ENCODE assay signal across 33 cellular contexts in genomic region chr17:17466511-17466910, GRCh38.
"Had no signal": no experiment of that assay in that cellular context is flagged by ENCODE, and none has a peak within 500 bp of the region (broad histone marks: within the 10 kb centered on the region; RNA-seq: fewer than 3 reads in every experiment).

No MANE protein-coding gene starts in this region.

- DNase-seq: activated CD4-positive, alpha-beta memory T cell treated with anti-CD3 and anti-CD28 coated beads, Interleukin-2, amount 10 ng/mL, durations not matched to agents 7 days and 5 days; activated CD4-positive, alpha-beta T cell treated with anti-CD3 and anti-CD28 coated beads for 1 hour; activated CD4-positive, alpha-beta T cell treated with anti-CD3 and anti-CD28 coated beads, Interleukin-2, amount 10 ng/mL, durations not matched to agents 7 days and 5 days; activated CD8-positive, alpha-beta memory T cell treated with anti-CD3 and anti-CD28 coated beads, Interleukin-2, amount 50 U/mL, for 48 hours; activated gamma-delta T cell treated with Interleukin-2 at 50 U/mL for 16 hours; activated naive CD4-positive, alpha-beta T cell treated with anti-CD3 and anti-CD28 coated beads, Interleukin-2, amount 50 U/mL, for 16 hours; activated T-cell treated with anti-CD3 and anti-CD28 coated beads, Interleukin-2, amount 50 U/mL, for 4 hours; amniotic stem cell; central memory CD4-positive, alpha-beta T cell; dermis blood vessel endothelial cell; effector memory CD4-positive, alpha-beta T cell; islet precursor cell; left ventricle myocardium inferior; mesendoderm; pancreas; psoas muscle; stimulated activated CD4-positive, alpha-beta T cell treated with anti-CD3 and anti-CD28 coated beads, Interleukin-1b, Interleukin-23, amount 100 ng/mL, for 48 hours; stimulated activated CD4-positive, alpha-beta T cell treated with anti-CD3 and anti-CD28 coated beads, Interleukin-4, amount 100 ng/mL, for 4 hours; stimulated activated CD8-positive, alpha-beta memory T cell treated with anti-CD3 and anti-CD28 coated beads, Interleukin-4, amount 100 ng/mL, for 48 hours; stimulated activated naive CD8-positive, alpha-beta T cell treated with anti-CD3 and anti-CD28 coated beads, Interleukin-15, amount 100 ng/mL, for 72 hours; T1000; tibial artery; upper lobe of right lung had no signal

- H3K27ac ChIP-seq: breast epithelium, left ventricle myocardium inferior, pancreas, psoas muscle, right atrium auricular region, tibial artery, upper lobe of right lung had no signal

- H3K4me3 ChIP-seq: breast epithelium, hepatocyte, left ventricle myocardium inferior, lung, pancreas, psoas muscle, right atrium auricular region, smooth muscle cell, tibial artery, upper lobe of right lung had no signal

- H3K9me3 ChIP-seq: breast epithelium, left ventricle myocardium inferior, pancreas, psoas muscle, right atrium auricular region, tibial artery, upper lobe of right lung had no signal

- H3K27me3 ChIP-seq: breast epithelium, pancreas, right atrium auricular region had no signal

- H3K27ac Mint-ChIP-seq: activated CD4-positive, alpha-beta memory T cell treated with anti-CD3 and anti-CD28 coated beads, Interleukin-2, amount 10 ng/mL, durations not matched to agents 7 days and 5 days; activated CD4-positive, alpha-beta T cell treated with anti-CD3 and anti-CD28 coated beads, Interleukin-2, amount 10 ng/mL, durations not matched to agents 7 days and 5 days; activated T-helper 17 cell treated with anti-CD3 and anti-CD28 coated beads, Interleukin-2, amount 50 U/mL, for 72 hours; natural killer cell treated with Interleukin-12 subunit alpha and Interleukin-12 subunit beta and Interleukin-15 and Interleukin-18, amount 100 ng/mL, for 72 hours; stimulated activated memory B cell treated with anti-CD40 and anti-IgM and Interleukin-4, amounts not matched to agents 10 μg/mL and 1 μg/mL and 100 μg/mL, for 72 hours; stimulated activated naive CD8-positive, alpha-beta T cell treated with anti-CD3 and anti-CD28 coated beads, Interleukin-15, amount 100 ng/mL, for 72 hours; T-helper 1 cell treated with Interleukin-12 subunit alpha and Interleukin-12 subunit beta and Interleukin-4 antibody, amounts not matched to agents 30 μg/mL and 1 μg/mL, for 36 hours; WTC11 had no signal

- H3K4me1 ChIP-seq: breast epithelium, psoas muscle, right atrium auricular region, tibial artery, upper lobe of right lung had no signal

- H3K4me3 Mint-ChIP-seq: activated CD4-positive, alpha-beta memory T cell treated with anti-CD3 and anti-CD28 coated beads, Interleukin-2, amount 10 ng/mL, durations not matched to agents 7 days and 5 days; activated CD4-positive, alpha-beta T cell treated with anti-CD3 and anti-CD28 coated beads, Interleukin-2, amount 10 ng/mL, durations not matched to agents 7 days and 5 days; activated T-cell treated with anti-CD3 and anti-CD28 coated beads, Interleukin-2, amount 50 U/mL, for 4 hours; activated T-helper 17 cell treated with anti-CD3 and anti-CD28 coated beads, Interleukin-2, amount 50 U/mL, for 72 hours; natural killer cell treated with Interleukin-12 subunit alpha and Interleukin-12 subunit beta and Interleukin-15 and Interleukin-18, amount 100 ng/mL, for 72 hours; stimulated activated memory B cell treated with anti-CD40 and anti-IgM and Interleukin-4, amounts not matched to agents 10 μg/mL and 1 μg/mL and 100 μg/mL, for 72 hours; stimulated activated naive CD8-positive, alpha-beta T cell treated with anti-CD3 and anti-CD28 coated beads, Interleukin-15, amount 100 ng/mL, for 72 hours; T-helper 1 cell treated with Interleukin-12 subunit alpha and Interleukin-12 subunit beta and Interleukin-4 antibody, amounts not matched to agents 30 μg/mL and 1 μg/mL, for 36 hours; WTC11 had no signal

- H3K9me3 Mint-ChIP-seq: activated CD4-positive, alpha-beta memory T cell treated with anti-CD3 and anti-CD28 coated beads, Interleukin-2, amount 10 ng/mL, durations not matched to agents 7 days and 5 days; activated CD4-positive, alpha-beta T cell treated with anti-CD3 and anti-CD28 coated beads, Interleukin-2, amount 10 ng/mL, durations not matched to agents 7 days and 5 days; activated T-cell treated with anti-CD3 and anti-CD28 coated beads, Interleukin-2, amount 50 U/mL, for 4 hours; activated T-helper 17 cell treated with anti-CD3 and anti-CD28 coated beads, Interleukin-2, amount 50 U/mL, for 72 hours; natural killer cell treated with Interleukin-12 subunit alpha and Interleukin-12 subunit beta and Interleukin-15 and Interleukin-18, amount 100 ng/mL, for 72 hours; stimulated activated naive CD8-positive, alpha-beta T cell treated with anti-CD3 and anti-CD28 coated beads, Interleukin-15, amount 100 ng/mL, for 72 hours; T-helper 1 cell treated with Interleukin-12 subunit alpha and Interleukin-12 subunit beta and Interleukin-4 antibody, amounts not matched to agents 30 μg/mL and 1 μg/mL, for 36 hours; WTC11 had no signal

- H3K36me3 Mint-ChIP-seq: natural killer cell treated with Interleukin-12 subunit alpha and Interleukin-12 subunit beta and Interleukin-15 and Interleukin-18, amount 100 ng/mL, for 72 hours; stimulated activated memory B cell treated with anti-CD40 and anti-IgM and Interleukin-4, amounts not matched to agents 10 μg/mL and 1 μg/mL and 100 μg/mL, for 72 hours; WTC11 had no signal

- ATAC-seq: activated T-cell treated with anti-CD3 and anti-CD28 coated beads, Interleukin-2, amount 50 U/mL, for 4 hours; activated T-helper 17 cell treated with anti-CD3 and anti-CD28 coated beads, Interleukin-2, amount 50 U/mL, for 72 hours; natural killer cell treated with Interleukin-12 subunit alpha and Interleukin-12 subunit beta and Interleukin-15 and Interleukin-18, amount 100 ng/mL, for 72 hours; pancreas; psoas muscle; stimulated activated memory B cell treated with anti-CD40 and anti-IgM and Interleukin-4, amounts not matched to agents 10 μg/mL and 1 μg/mL and 100 μg/mL, for 72 hours; stimulated activated naive CD8-positive, alpha-beta T cell treated with anti-CD3 and anti-CD28 coated beads, Interleukin-15, amount 100 ng/mL, for 72 hours; upper lobe of right lung; WTC11 had no signal

- H3K4me1 Mint-ChIP-seq: activated CD4-positive, alpha-beta memory T cell treated with anti-CD3 and anti-CD28 coated beads, Interleukin-2, amount 10 ng/mL, durations not matched to agents 7 days and 5 days; activated CD4-positive, alpha-beta T cell treated with anti-CD3 and anti-CD28 coated beads, Interleukin-2, amount 10 ng/mL, durations not matched to agents 7 days and 5 days; activated T-helper 17 cell treated with anti-CD3 and anti-CD28 coated beads, Interleukin-2, amount 50 U/mL, for 72 hours; stimulated activated memory B cell treated with anti-CD40 and anti-IgM and Interleukin-4, amounts not matched to agents 10 μg/mL and 1 μg/mL and 100 μg/mL, for 72 hours; stimulated activated naive CD8-positive, alpha-beta T cell treated with anti-CD3 and anti-CD28 coated beads, Interleukin-15, amount 100 ng/mL, for 72 hours; WTC11 had no signal

- H3K36me3 ChIP-seq: breast epithelium, left ventricle myocardium inferior, pancreas, right atrium auricular region, tibial artery, upper lobe of right lung had no signal
